Comparison of ENCODE assay signal across 20 cellular contexts in the genomic region with DNA sequence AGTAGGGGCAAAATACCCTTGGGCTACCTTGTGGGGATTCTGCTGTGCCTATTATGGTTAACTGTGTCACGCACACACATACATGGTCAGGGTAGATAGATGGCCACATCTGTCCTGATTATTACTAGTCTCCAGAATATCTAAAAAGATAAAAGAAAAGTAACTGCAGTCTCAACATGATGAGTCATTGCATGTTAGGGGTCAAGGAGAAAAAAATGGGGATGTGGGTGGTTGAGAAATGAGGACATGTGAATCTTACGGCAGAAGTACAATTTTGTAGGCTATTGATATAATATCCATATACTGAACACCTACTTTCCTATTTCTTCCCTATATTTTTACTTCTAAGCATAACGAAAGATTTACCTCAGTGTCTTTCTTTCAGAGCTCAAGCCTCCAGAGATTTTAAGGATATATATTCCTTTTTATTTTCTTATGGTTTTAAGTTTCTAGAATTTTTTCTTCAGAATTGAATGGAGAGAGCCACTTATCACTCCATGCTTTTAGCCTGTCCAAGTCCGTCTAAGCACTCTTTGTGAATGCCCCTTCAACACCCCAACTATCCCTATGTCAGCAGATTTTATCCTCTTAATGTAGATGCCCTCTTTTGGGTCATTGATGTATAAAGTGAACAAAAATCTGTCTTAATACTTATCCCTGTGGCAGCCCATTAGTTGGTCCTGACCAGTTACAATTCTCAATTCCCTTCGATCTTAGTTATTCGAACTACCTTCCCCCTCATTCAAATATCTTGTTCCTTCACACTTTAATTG.
DNase-seq lines count a peak whose midpoint lies in the region; ATAC-seq and TF ChIP-seq lines count a peak whose summit lies in the region.
"Had no signal": no experiment of that assay in that cellular context is flagged by ENCODE, and none has a peak within 500 bp of the region (broad histone marks: within the 10 kb centered on the region; RNA-seq: fewer than 3 reads in every experiment).

No MANE protein-coding gene starts in this region.

- no peaks in the 10 kb centered on the region for H3K9me1 ChIP-seq in IMR-90 (ENCODE audit: insufficient read depth, low read length)

- no peak for TF ChIP-seq RAD21 in IMR-90 (IDR thresholded peaks at IDR 0.05; ENCODE audit: low read length)

- H3K9ac ChIP-seq in IMR-90 (ENCODE audit: low read depth, low read length), result no peak overlapping the region

- H4K5ac ChIP-seq in IMR-90 (ENCODE audit: low read depth, low read length), result no peak overlapping the region

- H3K56ac ChIP-seq in IMR-90 (ENCODE audit: extremely low read depth, insufficient read depth, low read length), result no peak overlapping the region

- H3K27me3 ChIP-seq in IMR-90 (ENCODE audit: control insufficient read depth, insufficient read depth, low read length), result no peaks in the 10 kb centered on the region
- H3K27me3 ChIP-seq in A673 (replicated peaks; ENCODE audit: insufficient read depth, low read depth, low read length, poor library complexity), result no peaks in the 10 kb centered on the region
- H3K27me3 ChIP-seq: BE2C, MG63 had no signal

- H3K36me3 ChIP-seq in IMR-90 (ENCODE audit: control insufficient read depth, insufficient read depth, low read length), result no peaks in the 10 kb centered on the region
- H3K36me3 ChIP-seq in A673 (ENCODE audit: insufficient read depth, low read length, poor library complexity, severe bottlenecking), result no peaks in the 10 kb centered on the region
- H3K36me3 ChIP-seq: BE2C, MG63 had no signal

- no peak overlapping the region for H4K8ac ChIP-seq in IMR-90 (ENCODE audit: low read depth in 2 of 2, low read length in 2 of 2)

- intact Hi-C loops in IMR-90 (cut with micrococcal nuclease) (no loop called here), A673 (cut with micrococcal nuclease; ENCODE audit: unreplicated experiment) (no loop called here)

- H3K27ac ChIP-seq in IMR-90 (ENCODE audit: insufficient read depth, low read length), result no peak overlapping the region
- no peak overlapping the region for H3K27ac ChIP-seq in A673 (ENCODE audit: low read depth, low read length, poor library complexity, severe bottlenecking)
- H3K27ac ChIP-seq: HL-60 had no signal

- no peak; the same call in 1 of the 2 replicates for ATAC-seq in IMR-90 (ENCODE audit: low read depth)
- no peak for ATAC-seq in left lobe of liver
- ATAC-seq: Right ventricle myocardium inferior had no signal

- no CpG with 5 or more reads among the region's 6 CpGs for WGBS in IMR-90 (ENCODE audit: extremely low coverage in 2 of 2, insufficient read length in 1 of 2), 2 experiments

- POLR2A ChIA-PET in IMR-90 (lab: Charles Lee; ENCODE audit: unreplicated experiment), result no interaction called here
- POLR2A ChIA-PET in A673 (lab: Charles Lee; ENCODE audit: low non-redundant PET), result no interaction called here

- no peak overlapping the region for H2BK120ac ChIP-seq in IMR-90 (ENCODE audit: low read depth, low read length)

- no peak overlapping the region for H2BK15ac ChIP-seq in IMR-90 (ENCODE audit: low read depth, low read length)

- no peak overlapping the region for H2AK5ac ChIP-seq in IMR-90 (ENCODE audit: low read depth, low read length)

- H2AFZ ChIP-seq in IMR-90 (replicated peaks; ENCODE audit: low read length, poor library complexity), result no peak overlapping the region

- H3K4me2 ChIP-seq in IMR-90 (ENCODE audit: low read depth, low read length), result no peak overlapping the region

- BruUV-seq in IMR-90 (replicated peaks; lab: Mats Ljungman, UMichigan), result no TSS peak
- no TSS peak for BruUV-seq in A673 (replicated peaks; lab: Mats Ljungman, UMichigan)

- DNase-seq in IMR-90, result peak; percentile 65
- peak; percentile 96 for DNase-seq in OCI-M1 (lab: John Stamatoyannopoulos, UW)
- DNase-seq in choroid plexus epithelial cell (ENCODE audit: low read depth), result peak; percentile 74
- peak; percentile 26 for DNase-seq in skeletal muscle cell (ENCODE audit: low read depth)
- DNase-seq in left lobe of liver (ENCODE audit: low spot score), result no peak
- no peak for DNase-seq in NCI-H2107 (lab: John Stamatoyannopoulos, UW)
- no peak for DNase-seq in A673 (ENCODE audit: low spot score)
- DNase-seq: BE2C; CD4-positive, alpha-beta T cell; HCEC 1CT; Karpas-422; MG63; NCI-H1105 treated with DMSO at 0.1 percent for 48 hours; NCI-H1694; NCI-H2081 treated with DMSO at 0.1 percent for 48 hours; NCI-H510A; NCI-H748 treated with DMSO at 0.1 percent for 48 hours; NK-92 treated with Interleukin-12 subunit alpha and Interleukin-12 subunit beta, amount 100 ng/mL, for 24 hours had no signal

- in situ Hi-C loops in IMR-90 (cut with MboI; ENCODE audit: low sequenced_read_pairs), result no loop called here

- TF ChIP-seq CTCF in IMR-90 (conservative IDR thresholded peaks at IDR 0.05; ENCODE audit: low read depth, low read length), result no peak
- TF ChIP-seq CTCF in choroid plexus epithelial cell (conservative IDR thresholded peaks at IDR 0.05; ENCODE audit: low read depth, low read length), result no peak
- no peak for TF ChIP-seq CTCF in A673 (conservative IDR thresholded peaks at IDR 0.05; ENCODE audit: low read depth, low read length)

- H2BK20ac ChIP-seq in IMR-90 (ENCODE audit: low read depth, low read length), result no peak overlapping the region

- H3K4ac ChIP-seq in IMR-90 (ENCODE audit: low read depth, low read length), result no peak overlapping the region

- no peak overlapping the region for H3K4me3 ChIP-seq in IMR-90 (ENCODE audit: insufficient read depth, low read depth, low read length)
- H3K4me3 ChIP-seq in choroid plexus epithelial cell (ENCODE audit: low read depth, low read length), result no peak overlapping the region
- no peak overlapping the region for H3K4me3 ChIP-seq in skeletal muscle cell (ENCODE audit: low read depth, low read length)
- H3K4me3 ChIP-seq in A673 (ENCODE audit: low read depth, low read length, poor library complexity, severe bottlenecking), result no peak overlapping the region
- H3K4me3 ChIP-seq: MG63 had no signal

- no peak overlapping the region for H3K14ac ChIP-seq in IMR-90 (replicated peaks; ENCODE audit: low read depth, low read length)

- no peak overlapping the region for H2AK9ac ChIP-seq in IMR-90 (replicated peaks; ENCODE audit: low read depth, low read length, poor library complexity)

- no peak overlapping the region for H3K18ac ChIP-seq in IMR-90 (ENCODE audit: low read depth, low read length)

- no peak overlapping the region for H3K23ac ChIP-seq in IMR-90 (ENCODE audit: low read depth, low read length)

- no peak overlapping the region for H4K91ac ChIP-seq in IMR-90 (ENCODE audit: insufficient read depth, low read depth, low read length)

- CTCF ChIA-PET in IMR-90 (lab: Yijun Ruan, JAX), result no interaction called here
- CTCF ChIA-PET in A673 (lab: Charles Lee), result no interaction called here

- H3K4me1 ChIP-seq in IMR-90 (ENCODE audit: control insufficient read depth, insufficient read depth, low read length) (no peaks in the 10 kb centered on the region; the same call in 1 of the 2 replicates), A673 (ENCODE audit: insufficient read depth, low read length, poor library complexity, severe bottlenecking) (no peaks in the 10 kb centered on the region)
- H3K4me1 ChIP-seq: BE2C had no signal

- H3K9me3 ChIP-seq in IMR-90 (ENCODE audit: control insufficient read depth, insufficient read depth, low read length) (no peaks in the 10 kb centered on the region), A673 (ENCODE audit: low read depth, low read length, poor library complexity, severe bottlenecking) (no peaks in the 10 kb centered on the region)
- H3K9me3 ChIP-seq: BE2C, MG63 had no signal

- no peak for TF ChIP-seq POLR2A in IMR-90 (IDR thresholded peaks at IDR 0.05; ENCODE audit: low read depth, low read length)

- H2BK5ac ChIP-seq in IMR-90 (ENCODE audit: low read depth, low read length, poor library complexity, severe bottlenecking), result no peak overlapping the region

- H4K20me1 ChIP-seq in IMR-90 (ENCODE audit: insufficient read depth, low read length), result no peaks in the 10 kb centered on the region

- no peaks in the 10 kb centered on the region for H3K79me1 ChIP-seq in IMR-90 (ENCODE audit: low read depth in 1 of 2, low read length in 2 of 2)

- dilution Hi-C loops in IMR-90 (cut with HindIII; ENCODE audit: low sequenced_read_pairs, unreplicated experiment), result no loop called here

TF ChIP-seq in IMR-90, 13 proteins besides CTCF, POLR2A, EP300 and RAD21:
- TF ChIP-seq CEBPB (IDR thresholded peaks at IDR 0.05; ENCODE audit: low read depth, low read length) (no peak), FOS (IDR thresholded peaks at IDR 0.05; ENCODE audit: low read depth, low read length) (peak; percentile 56; the same call in 1 of the 2 replicates), CHD1 (IDR thresholded peaks at IDR 0.05; ENCODE audit: low read depth, low read length) (no peak), BHLHE40 (IDR thresholded peaks at IDR 0.05; ENCODE audit: low read depth, low read length) (no peak), MAFK (IDR thresholded peaks at IDR 0.05; ENCODE audit: low read depth, low read length) (peak; percentile 77), RFX5 (IDR thresholded peaks at IDR 0.05; ENCODE audit: low read depth, low read length) (no peak), USF2 (IDR thresholded peaks at IDR 0.05; ENCODE audit: low read depth, low read length) (no peak), RCOR1 (IDR thresholded peaks at IDR 0.05; ENCODE audit: insufficient replicate concordance, low read length) (no peak), SMC3 (IDR thresholded peaks at IDR 0.05; ENCODE audit: low read depth, low read length) (no peak), NFE2L2 (IDR thresholded peaks at IDR 0.05; ENCODE audit: low read depth, low read length) (no peak), MAZ (IDR thresholded peaks at IDR 0.05; ENCODE audit: borderline replicate concordance, low read depth, low read length) (no peak), MXI1 (IDR thresholded peaks at IDR 0.05; ENCODE audit: borderline replicate concordance, low read depth, low read length) (no peak)
- TF ChIP-seq, protein P1, sequence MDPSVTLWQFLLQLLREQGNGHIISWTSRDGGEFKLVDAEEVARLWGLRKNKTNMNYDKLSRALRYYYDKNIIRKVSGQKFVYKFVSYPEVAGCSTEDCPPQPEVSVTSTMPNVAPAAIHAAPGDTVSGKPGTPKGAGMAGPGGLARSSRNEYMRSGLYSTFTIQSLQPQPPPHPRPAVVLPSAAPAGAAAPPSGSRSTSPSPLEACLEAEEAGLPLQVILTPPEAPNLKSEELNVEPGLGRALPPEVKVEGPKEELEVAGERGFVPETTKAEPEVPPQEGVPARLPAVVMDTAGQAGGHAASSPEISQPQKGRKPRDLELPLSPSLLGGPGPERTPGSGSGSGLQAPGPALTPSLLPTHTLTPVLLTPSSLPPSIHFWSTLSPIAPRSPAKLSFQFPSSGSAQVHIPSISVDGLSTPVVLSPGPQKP (IDR thresholded peaks at IDR 0.05; ENCODE audit: borderline replicate concordance, low read depth, low read length), result no peak

Comparison
In these comparisons a context has a peak if more than half of its experiments do, and no peak if none do; other contexts are left out.
1. DNase-seq: peak in IMR-90 (single experiment), OCI-M1 (single experiment), choroid plexus epithelial cell (single experiment) and skeletal muscle cell (single experiment); none in left lobe of liver (single experiment), NCI-H2107 (single experiment) and A673 (single experiment).